Comparison of ENCODE assay signal across 11 cellular contexts in genomic region chr14:64195194-64195593, GRCh38.
DNase-seq lines count a peak whose midpoint lies in the region; ATAC-seq, FAIRE-seq and TF ChIP-seq lines count a peak whose summit lies in the region.
"Had no signal": no experiment of that assay in that cellular context is flagged by ENCODE, and none has a peak within 500 bp of the region (broad histone marks: within the 10 kb centered on the region; RNA-seq: fewer than 3 reads in every experiment).

No MANE protein-coding gene starts in this region.

- 39 to 47% (median 42%) methylated on average over 3 of the region's 3 CpGs for WGBS in small intestine, 3 donors

- H3K9me3 ChIP-seq in OCI-LY7 (ENCODE audit: low read length), result no peaks in the 10 kb centered on the region
- no peaks in the 10 kb centered on the region for H3K9me3 ChIP-seq in mucosa of descending colon
- no peaks in the 10 kb centered on the region for H3K9me3 ChIP-seq in small intestine (ENCODE audit: control insufficient read depth, low read depth)
- H3K9me3 ChIP-seq: left lung, Peyer's patch, sigmoid colon had no signal

- CTCF ChIA-PET in OCI-LY7 (lab: Charles Lee; ENCODE audit: unreplicated experiment), result no interaction called here

- ATAC-seq in GM18502 (IDR thresholded peaks at IDR 0.05; ENCODE audit: poor library complexity, unreplicated experiment) (peak; percentile 64), GM21447 (IDR thresholded peaks at IDR 0.05; ENCODE audit: unreplicated experiment) (peak; percentile 46), mucosa of descending colon (peak; percentile 57)
- ATAC-seq: left lung had no signal

- no peaks in the 10 kb centered on the region for H4K20me1 ChIP-seq in OCI-LY7 (ENCODE audit: insufficient read depth, low read length)

- TF ChIP-seq CTCF in OCI-LY7 (conservative IDR thresholded peaks at IDR 0.05; ENCODE audit: low read length) (no peak), mucosa of descending colon (IDR thresholded peaks at IDR 0.05) (no peak)

- H3K4me3 ChIP-seq in OCI-LY7 (ENCODE audit: low read depth, low read length, poor library complexity, severe bottlenecking), result no peak overlapping the region
- no peak overlapping the region for H3K4me3 ChIP-seq in mucosa of descending colon
- H3K4me3 ChIP-seq in small intestine (ENCODE audit: low read depth in 1 of 2, low read length in 2 of 2), result no peak overlapping the region
- H3K4me3 ChIP-seq: left lung, Peyer's patch, sigmoid colon had no signal

- POLR2A ChIA-PET in OCI-LY7 (lab: Charles Lee), result interaction anchor here (0.5 to 1.7 kb wide), 8 partner anchors 41 to 543 kb away, joined by 3 to 11 read pairs (median 3); partner anchors contain the start of gene ESR2

- no peaks in the 10 kb centered on the region for H3K27me3 ChIP-seq in small intestine (ENCODE audit: control insufficient read depth in 2 of 2, insufficient read depth in 2 of 2, low read length in 2 of 2)
- H3K27me3 ChIP-seq: Peyer's patch, sigmoid colon had no signal

- BruUV-seq in OCI-LY7 (replicated peaks; lab: Mats Ljungman, UMichigan), result no TSS peak

- H3K4me2 ChIP-seq in OCI-LY7 (ENCODE audit: low read length), result peak overlapping the region; percentile 42

- peaks cover 65% of the 10 kb centered on the region for H3K36me3 ChIP-seq in OCI-LY7 (ENCODE audit: insufficient read depth, low read length)
- no peaks in the 10 kb centered on the region for H3K36me3 ChIP-seq in mucosa of descending colon (ENCODE audit: low read depth)
- peaks cover 3 to 4% of the 10 kb centered on the region in 2 donors for H3K36me3 ChIP-seq in small intestine (ENCODE audit: control insufficient read depth in 2 of 2, insufficient read depth in 2 of 2, low read length in 2 of 2)

- FAIRE-seq in small intestine (lab: Jason Lieb, UNC), result no peak

- peak overlapping the region; percentile 22 for H3K27ac ChIP-seq in OCI-LY7 (ENCODE audit: low read depth, low read length, poor library complexity, severe bottlenecking)
- H3K27ac ChIP-seq in small intestine (ENCODE audit: low read depth in 1 of 2, low read length in 1 of 2), result peak overlapping the region in 1 of 2 donors; percentile 52
- H3K27ac ChIP-seq: left lung, sigmoid colon had no signal

- no peaks in the 10 kb centered on the region for H3K79me2 ChIP-seq in OCI-LY7 (ENCODE audit: insufficient read depth, low read depth, low read length)

- intact Hi-C loops in OCI-LY7 (cut with micrococcal nuclease; ENCODE audit: unreplicated experiment), result no loop called here
- intact Hi-C loops in mucosa of descending colon (cut with DNase I, micrococcal nuclease), result no loop called here

- H2AFZ ChIP-seq in OCI-LY7 (ENCODE audit: low read length), result no peak overlapping the region

- H3K4me1 ChIP-seq in OCI-LY7 (ENCODE audit: insufficient read depth, low read length, poor library complexity, severe bottlenecking) (peaks cover 21% of the 10 kb centered on the region), mucosa of descending colon (ENCODE audit: low read depth) (no peaks in the 10 kb centered on the region), small intestine (ENCODE audit: control insufficient read depth in 2 of 2, insufficient read depth in 1 of 2, low read depth in 1 of 2, low read length in 1 of 2) (no peaks in the 10 kb centered on the region)

- DNase-seq in OCI-LY7 (ENCODE audit: low spot score) (peak; percentile 17), mucosa of descending colon (no peak), NCI-H2029 (lab: John Stamatoyannopoulos, UW) (no peak), small intestine (no peak)
- no peak for DNase-seq in stimulated activated naive CD4-positive, alpha-beta T cell treated with Interleukin-2 at 50 U/mL for 16 hours (lab: John Stamatoyannopoulos, UW)
- DNase-seq: left lung, NCI-H1092 treated with DMSO at 0.1 percent for 48 hours, Peyer's patch, sigmoid colon had no signal

- no peaks in the 10 kb centered on the region for H3K9me2 ChIP-seq in OCI-LY7 (ENCODE audit: insufficient read depth, low read length)
